In genomic region chr6:11429577-11429976, GRCh38 we compare ENCODE assay signal across 9 cellular contexts.
DNase-seq lines count a peak whose midpoint lies in the region; ATAC-seq and TF ChIP-seq lines count a peak whose summit lies in the region.
"Had no signal": no experiment of that assay in that cellular context is flagged by ENCODE, and none has a peak within 500 bp of the region (broad histone marks: within the 10 kb centered on the region; RNA-seq: fewer than 3 reads in every experiment).

No MANE protein-coding gene starts in this region.

- H3K36me3 ChIP-seq in prostate gland = no peaks in the 10 kb centered on the region

- H3K27ac ChIP-seq in prostate gland = peak overlapping the region; percentile 1 to 19

- H3K27me3 Mint-ChIP-seq in activated naive CD8-positive, alpha-beta T cell treated with anti-CD3 and anti-CD28 coated beads, Interleukin-2, amount 50 U/mL, for 24 hours = no peaks in the 10 kb centered on the region

- TF ChIP-seq POLR2A in prostate gland (IDR thresholded peaks at IDR 0.05) (no peak), GM18505 (IDR thresholded peaks at IDR 0.05; ENCODE audit: borderline replicate concordance, extremely low read depth, insufficient read depth, insufficient read length) (no peak)

- H3K4me3 Mint-ChIP-seq in activated naive CD8-positive, alpha-beta T cell treated with anti-CD3 and anti-CD28 coated beads, Interleukin-2, amount 50 U/mL, for 24 hours = no peak overlapping the region

- peak; percentile 30 for ATAC-seq in GM18511 (IDR thresholded peaks at IDR 0.05; ENCODE audit: unreplicated experiment)
- peak; percentile 76 for ATAC-seq in activated naive CD8-positive, alpha-beta T cell treated with anti-CD3 and anti-CD28 coated beads, Interleukin-2, amount 50 U/mL, for 24 hours
- no peak for ATAC-seq in GM18505 (IDR thresholded peaks at IDR 0.05; ENCODE audit: unreplicated experiment)
- ATAC-seq: left colon had no signal

- H3K4me3 ChIP-seq in prostate gland = no peak overlapping the region

- H3K27me3 ChIP-seq in prostate gland (replicated peaks; ENCODE audit: insufficient read depth) = no peaks in the 10 kb centered on the region

- TF ChIP-seq CTCF in prostate gland (IDR thresholded peaks at IDR 0.05) = no peak

- DNase-seq in HEK293T (ENCODE audit: extremely low spot score) (peak; percentile 48), prostate gland (ENCODE audit: low spot score) (no peak), C1 segment of cervical spinal cord (lab: John Stamatoyannopoulos, UW) (no peak), H4 (ENCODE audit: low spot score) (no peak), cerebellar nuclear complex (lab: John Stamatoyannopoulos, UW) (no peak)
- peak; percentile 21 for DNase-seq in activated naive CD8-positive, alpha-beta T cell treated with anti-CD3 and anti-CD28 coated beads, Interleukin-2, amount 50 U/mL, for 24 hours
- DNase-seq: left colon had no signal

- peak overlapping the region; percentile 8 for H3K27ac Mint-ChIP-seq in activated naive CD8-positive, alpha-beta T cell treated with anti-CD3 and anti-CD28 coated beads, Interleukin-2, amount 50 U/mL, for 24 hours

- peaks cover 47% of the 10 kb centered on the region for H3K4me1 Mint-ChIP-seq in activated naive CD8-positive, alpha-beta T cell treated with anti-CD3 and anti-CD28 coated beads, Interleukin-2, amount 50 U/mL, for 24 hours

- CTCF ChIA-PET in HEK293T (lab: Yijun Ruan, JAX) = no interaction called here

- H3K9me3 ChIP-seq in prostate gland = no peaks in the 10 kb centered on the region

- intact Hi-C loops in prostate gland (cut with DNase I) = no loop called here

- no peaks in the 10 kb centered on the region for H3K4me1 ChIP-seq in prostate gland (replicated peaks)

- POLR2A ChIA-PET in HEK293T (lab: Yijun Ruan, JAX) = no interaction called here

- 88% methylated on average over 2 of the region's 2 CpGs for WGBS in prostate gland

- no peaks in the 10 kb centered on the region for H3K9me3 Mint-ChIP-seq in activated naive CD8-positive, alpha-beta T cell treated with anti-CD3 and anti-CD28 coated beads, Interleukin-2, amount 50 U/mL, for 24 hours

- no peaks in the 10 kb centered on the region for H3K36me3 Mint-ChIP-seq in activated naive CD8-positive, alpha-beta T cell treated with anti-CD3 and anti-CD28 coated beads, Interleukin-2, amount 50 U/mL, for 24 hours (ENCODE audit: low read depth)

TF ChIP-seq in HEK293T, 16 proteins besides CTCF, POLR2A, EP300 and RAD21:
- peak; percentile 17; the same call in 1 of the 2 replicates for TF ChIP-seq CTBP1 (IDR thresholded peaks at IDR 0.05; ENCODE audit: borderline replicate concordance)
- TF ChIP-seq NFRKB (IDR thresholded peaks at IDR 0.05) = no peak
- TF ChIP-seq BHLHE40 (IDR thresholded peaks at IDR 0.05; ENCODE audit: borderline replicate concordance) = no peak
- TF ChIP-seq PKNOX1 (IDR thresholded peaks at IDR 0.05) = peak; percentile 86
- TF ChIP-seq FOXK2 (IDR thresholded peaks at IDR 0.05) = no peak
- no peak for TF ChIP-seq SP1 (IDR thresholded peaks at IDR 0.05)
- no peak for TF ChIP-seq ARNT (IDR thresholded peaks at IDR 0.05)
- no peak for TF ChIP-seq TARDBP (IDR thresholded peaks at IDR 0.05)
- no peak for TF ChIP-seq FOXM1 (IDR thresholded peaks at IDR 0.05; ENCODE audit: borderline replicate concordance)
- no peak for TF ChIP-seq ELF4 (IDR thresholded peaks at IDR 0.05)
- no peak for TF ChIP-seq HDGF (IDR thresholded peaks at IDR 0.05; ENCODE audit: borderline replicate concordance)
- TF ChIP-seq FOXA1 (IDR thresholded peaks at IDR 0.05) = no peak
- TF ChIP-seq SUZ12 (IDR thresholded peaks at IDR 0.05) = no peak
- TF ChIP-seq L3MBTL2 (conservative IDR thresholded peaks at IDR 0.05) = no peak
- TF ChIP-seq ZNF384 (IDR thresholded peaks at IDR 0.05) = no peak

Comparison
In these comparisons a context has a peak if more than half of its experiments do, and no peak if none do; other contexts are left out.
1. DNase-seq: peak in HEK293T (single experiment) and activated naive CD8-positive, alpha-beta T cell treated with anti-CD3 and anti-CD28 coated beads, Interleukin-2, amount 50 U/mL, for 24 hours (single experiment); none in prostate gland (single experiment), C1 segment of cervical spinal cord (0 of 14), H4 (single experiment) and cerebellar nuclear complex (0 of 2).